15 cellular contexts compared by ENCODE assay signal in genomic region chr1:227358079-227358358, GRCh38. TPM values are rescaled to one million over a fixed set of nuclear protein-coding genes. Genes with fewer than 3 reads are reported as not detected.
DNase-seq lines count a peak whose midpoint lies in the region; ATAC-seq and TF ChIP-seq lines count a peak whose summit lies in the region.
"Had no signal": no experiment of that assay in that cellular context is flagged by ENCODE, and none has a peak within 500 bp of the region (broad histone marks: within the 10 kb centered on the region; RNA-seq: fewer than 3 reads in every experiment).

No MANE protein-coding gene starts in this region.

- 89 to 92% (median 90%) methylated on average over 5 of the region's 5 CpGs for WGBS in ovary, 3 donors

- CTCF ChIA-PET in HCT116 (lab: Charles Lee) (interaction anchor here (0.9 kb wide), 1 partner anchor 14 kb away, joined by 3 read pairs; no protein-coding TSS in a partner anchor), PC-9 (lab: Charles Lee) (interaction anchor here (0.6 kb wide), 1 partner anchor 80 kb away, joined by 7 read pairs; no protein-coding TSS in a partner anchor), GM10248 (lab: Yijun Ruan, JAX) (interaction anchor here (1.2 to 1.4 kb wide), 2 partner anchors 15 to 732 kb away, joined by 3 read pairs; no protein-coding TSS in a partner anchor)

- no peaks in the 10 kb centered on the region for H3K9me2 ChIP-seq in HCT116 (ENCODE audit: insufficient read depth)
- H3K9me2 ChIP-seq in PC-9 (ENCODE audit: insufficient read depth): no peaks in the 10 kb centered on the region

- H3K27ac ChIP-seq in HCT116 (ENCODE audit: low read depth, low read length) (peak overlapping the region; percentile 68), PC-9 (peak overlapping the region; percentile 96), fibroblast of lung (ENCODE audit: insufficient read depth, low read length) (peak overlapping the region; percentile 74), skeletal muscle tissue (ENCODE audit: low read depth, low read length) (peak overlapping the region; percentile 75), ovary (no peak overlapping the region)

- H4K20me1 ChIP-seq in HCT116 (ENCODE audit: insufficient read depth): no peaks in the 10 kb centered on the region
- no peaks in the 10 kb centered on the region for H4K20me1 ChIP-seq in PC-9 (ENCODE audit: insufficient read depth)
- H4K20me1 ChIP-seq in fibroblast of lung (ENCODE audit: control insufficient read depth, extremely low read depth, insufficient read depth, low read length): no peaks in the 10 kb centered on the region

- H3K27me3 ChIP-seq in HCT116 (ENCODE audit: insufficient read depth, low read length) (no peaks in the 10 kb centered on the region), PC-9 (ENCODE audit: insufficient read depth, low read depth) (no peaks in the 10 kb centered on the region), fibroblast of lung (ENCODE audit: control insufficient read depth, insufficient read depth, low read length) (no peaks in the 10 kb centered on the region), skeletal muscle tissue (ENCODE audit: control insufficient read depth in 3 of 3, insufficient read depth in 3 of 3, low read length in 3 of 3) (no peaks in the 10 kb centered on the region), ovary (no peaks in the 10 kb centered on the region)

- no peak for ATAC-seq in HCT116
- ATAC-seq in GM18502 (IDR thresholded peaks at IDR 0.05; ENCODE audit: poor library complexity, unreplicated experiment): no peak
- ATAC-seq: activated CD4-positive, alpha-beta T cell treated with anti-CD3 and anti-CD28 coated beads for 36 hours had no signal

- RAD21 ChIA-PET in HCT116 (lab: Charles Lee; ENCODE audit: low non-redundant PET in 1 of 2, low total read pairs in 2 of 2, uncharacterized antibody in 2 of 2, unreplicated experiment in 2 of 2): no interaction called here

- no peak for DNase-seq in HCT116 (ENCODE audit: low read depth, low spot score)
- DNase-seq in PC-9: no peak
- no peak for DNase-seq in fibroblast of lung (ENCODE audit: low read depth in 2 of 2)
- no peak for DNase-seq in ovary
- no peak for DNase-seq in GM10248 (ENCODE audit: extremely low spot score)
- DNase-seq: activated CD4-positive, alpha-beta T cell treated with anti-CD3 and anti-CD28 coated beads for 36 hours; activated gamma-delta T cell treated with Interleukin-2 at 50 U/mL for 16 hours; CD4-positive, CD25-positive, alpha-beta regulatory T cell; hippocampal formation; NCI-H1048; NCI-H748 treated with DMSO at 0.1 percent for 48 hours; stimulated activated CD4-positive, alpha-beta T cell treated with anti-CD3 and anti-CD28 coated beads, Interleukin-2, amount 100 ng/mL, for 24 hours had no signal

- peak overlapping the region; percentile 51; the same call in 1 of the 2 replicates for H3K9ac ChIP-seq in HCT116 (ENCODE audit: low read length)
- H3K9ac ChIP-seq in fibroblast of lung (ENCODE audit: insufficient read depth, low read length): no peak overlapping the region
- no peak overlapping the region for H3K9ac ChIP-seq in skeletal muscle tissue (ENCODE audit: low read depth in 1 of 3, low read length in 3 of 3)

- peak overlapping the region; percentile 80 for H3K4me2 ChIP-seq in HCT116 (ENCODE audit: low read length)
- peak overlapping the region; percentile 69 for H3K4me2 ChIP-seq in PC-9
- no peak overlapping the region for H3K4me2 ChIP-seq in fibroblast of lung (ENCODE audit: extremely low read depth, insufficient read depth, low read length)

- H3K4me3 ChIP-seq in HCT116 (replicated peaks in 1 of 2; ENCODE audit: low read depth in 1 of 2, low read length in 2 of 2) (peak overlapping the region in 1 of 2 experiments; percentile 47; a peak in 2 of 4 replicates), PC-9 (peak overlapping the region; percentile 4; the same call in 1 of the 2 replicates), fibroblast of lung (replicated peaks in 1 of 4; ENCODE audit: control extremely low read depth in 1 of 4, insufficient read depth in 1 of 4, low read depth in 3 of 4, low read length in 4 of 4) (no peak overlapping the region), skeletal muscle tissue (ENCODE audit: low read length in 3 of 3) (peak overlapping the region in 1 of 3 donors; percentile 36), ovary (no peak overlapping the region)
- H3K4me3 ChIP-seq: thoracic aorta had no signal

- TF ChIP-seq POLR2A in HCT116 (IDR thresholded peaks at IDR 0.05; ENCODE audit: borderline replicate concordance, extremely low read depth, insufficient read depth, insufficient read length) (no peak), ovary (IDR thresholded peaks at IDR 0.05) (no peak)

- peak overlapping the region; percentile 42 for H2AFZ ChIP-seq in HCT116 (ENCODE audit: low read depth, low read length, poor library complexity, severe bottlenecking)
- H2AFZ ChIP-seq in PC-9: no peak overlapping the region
- H2AFZ ChIP-seq in fibroblast of lung (ENCODE audit: low read length): no peak overlapping the region

- H3F3A ChIP-seq in PC-9 (ENCODE audit: insufficient read depth, low read depth): peaks cover 32% of the 10 kb centered on the region

- BruUV-seq in HCT116 (replicated peaks; lab: Mats Ljungman, UMichigan): no TSS peak
- BruUV-seq in PC-9 (replicated peaks; lab: Mats Ljungman, UMichigan): no TSS peak

- H3K9me3 ChIP-seq in HCT116 (ENCODE audit: control insufficient read depth in 1 of 2, insufficient read depth in 1 of 2, low read depth in 1 of 2, low read length in 2 of 2) (no peaks in the 10 kb centered on the region), PC-9 (ENCODE audit: insufficient read depth, low read depth) (no peaks in the 10 kb centered on the region), fibroblast of lung (ENCODE audit: control insufficient read depth, insufficient read depth, low read depth, low read length) (no peaks in the 10 kb centered on the region), skeletal muscle tissue (ENCODE audit: control insufficient read depth in 3 of 3, low read length in 3 of 3) (no peaks in the 10 kb centered on the region), ovary (no peaks in the 10 kb centered on the region)
- H3K9me3 ChIP-seq: thoracic aorta had no signal

- TF ChIP-seq CTCF in HCT116 (IDR thresholded peaks at IDR 0.05 in 2 of 3, conservative IDR thresholded peaks at IDR 0.05 in 1 of 3; ENCODE audit: borderline replicate concordance in 1 of 3, insufficient read depth in 1 of 3, low read depth in 2 of 3, low read length in 2 of 3) (no peak), PC-9 (conservative IDR thresholded peaks at IDR 0.05) (no peak), fibroblast of lung (conservative IDR thresholded peaks at IDR 0.05 in 1 of 2, IDR thresholded peaks at IDR 0.05 in 1 of 2; ENCODE audit: low read depth in 1 of 2, low read length in 2 of 2) (no peak), ovary (IDR thresholded peaks at IDR 0.05) (no peak), GM10248 (IDR thresholded peaks at IDR 0.05; ENCODE audit: control extremely low read depth, extremely low read depth, low read depth, missing control alignments) (no peak)

- intact Hi-C loops in HCT116 (cut with micrococcal nuclease) (loop anchor here (5.0 kb wide), 1 partner anchor 41 kb away; the partner anchor contains the start of gene CDC42BPA), PC-9 (cut with micrococcal nuclease; ENCODE audit: unreplicated experiment) (no loop called here), ovary (cut with DNase I) (no loop called here)

- no peaks in the 10 kb centered on the region for H3K36me3 ChIP-seq in HCT116 (ENCODE audit: control insufficient read depth in 1 of 2, insufficient read depth in 2 of 2, low read length in 2 of 2)
- H3K36me3 ChIP-seq in PC-9 (ENCODE audit: low read depth): no peaks in the 10 kb centered on the region
- H3K36me3 ChIP-seq in fibroblast of lung (ENCODE audit: control insufficient read depth, insufficient read depth, low read length): no peaks in the 10 kb centered on the region
- no peaks in the 10 kb centered on the region for H3K36me3 ChIP-seq in skeletal muscle tissue (ENCODE audit: control insufficient read depth in 3 of 3, insufficient read depth in 3 of 3, low read length in 3 of 3)
- no peaks in the 10 kb centered on the region for H3K36me3 ChIP-seq in ovary
- H3K36me3 ChIP-seq: thoracic aorta had no signal

- H3K4me1 ChIP-seq in HCT116 (ENCODE audit: control insufficient read depth in 1 of 2, insufficient read depth in 2 of 2, low read length in 2 of 2) (peaks cover 21 to 26% of the 10 kb centered on the region in 2 experiments), PC-9 (replicated peaks; ENCODE audit: insufficient read depth) (peaks cover 33% of the 10 kb centered on the region), fibroblast of lung (ENCODE audit: control insufficient read depth, extremely low read depth, insufficient read depth, low read length) (peaks cover 12% of the 10 kb centered on the region), skeletal muscle tissue (ENCODE audit: control insufficient read depth in 3 of 3, insufficient read depth in 3 of 3, low read length in 3 of 3) (peaks cover 9 to 18% (median 17%) of the 10 kb centered on the region in 3 donors), ovary (ENCODE audit: insufficient read depth) (no peaks in the 10 kb centered on the region)

- no peak for TF ChIP-seq EP300 in ovary (IDR thresholded peaks at IDR 0.05)

- no peak for TF ChIP-seq RAD21 in HCT116 (IDR thresholded peaks at IDR 0.05; ENCODE audit: low read depth)

- POLR2A ChIA-PET in HCT116 (lab: Charles Lee) (interaction anchor here (0.9 to 1.6 kb wide), 2 partner anchors 9 to 74 kb away, joined by 3 to 4 read pairs; no protein-coding TSS in a partner anchor), PC-9 (lab: Charles Lee; ENCODE audit: unreplicated experiment) (interaction anchor here (0.5 kb wide), 1 partner anchor 12 kb away, joined by 5 read pairs; no protein-coding TSS in a partner anchor), GM10248 (lab: Yijun Ruan, JAX) (no interaction called here)

- H3K79me2 ChIP-seq in HCT116 (ENCODE audit: insufficient read depth, low read length): no peaks in the 10 kb centered on the region
- no peaks in the 10 kb centered on the region for H3K79me2 ChIP-seq in PC-9 (ENCODE audit: low read depth)
- no peaks in the 10 kb centered on the region for H3K79me2 ChIP-seq in fibroblast of lung (ENCODE audit: control insufficient read depth, insufficient read depth, low read length)

RNA-seq across cellular contexts. Expression of gene CDC42BPA, which starts 39.7 kb away (rescaled TPM):
- 44.0 TPM for total RNA-seq in HCT116 (2021; ENCODE audit: unreplicated experiment)
- 12.8 and 15.7 TPM in 2 replicates for polyA plus RNA-seq in HCT116 (2012)
- total RNA-seq in PC-9 (2021): 45.5 and 47.5 TPM in 2 replicates
- total RNA-seq in fibroblast of lung: 55.0 and 77.1 TPM in 2 replicates
- polyA plus RNA-seq in fibroblast of lung: 20.9 and 26.4 TPM in 2 replicates
- polyA plus RNA-seq in fibroblast of lung (2012): 16.1 and 21.8 TPM in 2 replicates
- polyA minus RNA-seq in fibroblast of lung (ENCODE audit: low replicate concordance): 13.4 and 13.9 TPM in 2 replicates
- 44.4 TPM for total RNA-seq in skeletal muscle tissue
- 10 to 100 TPM; 32.9 to 56.2 (median 40.8) TPM for total RNA-seq in ovary
- polyA plus RNA-seq in ovary: 10 to 100 TPM; 11.1 to 20.2 TPM

Comparison
In these comparisons a context has a peak if more than half of its experiments do, and no peak if none do; other contexts are left out.
1. H3K27ac ChIP-seq: peak in HCT116 (single experiment), PC-9 (single experiment), fibroblast of lung (single experiment) and skeletal muscle tissue (single experiment); none in ovary (0 of 2).